ENCODE assay signal across 31 cellular contexts in genomic region chr12:45775964-45776363, GRCh38. TPM values are rescaled to one million over a fixed set of nuclear protein-coding genes. Genes with fewer than 3 reads are reported as not detected.
DNase-seq lines count a peak whose midpoint lies in the region; ATAC-seq and TF ChIP-seq lines count a peak whose summit lies in the region.
"Had no signal": no experiment of that assay in that cellular context is flagged by ENCODE, and none has a peak within 500 bp of the region (broad histone marks: within the 10 kb centered on the region; RNA-seq: fewer than 3 reads in every experiment).

No MANE protein-coding gene starts in this region.

- no peaks in the 10 kb centered on the region for H3K27me3 Mint-ChIP-seq in activated CD4-positive, alpha-beta T cell treated with anti-CD3 and anti-CD28 coated beads, Interleukin-2, amount 10 ng/mL, durations not matched to agents 7 days and 5 days
- H3K27me3 Mint-ChIP-seq: activated T-cell treated with anti-CD3 and anti-CD28 coated beads, Interleukin-2, amount 50 U/mL, for 24 hours; B cell; CD8-positive, alpha-beta memory T cell; naive thymus-derived CD8-positive, alpha-beta T cell had no signal

- WGBS in mesendoderm (ENCODE audit: extremely low coverage, insufficient coverage, low lambda C conversion rate), result no CpG with 5 or more reads among the region's 2 CpGs

- H2BK15ac ChIP-seq in mesendoderm (replicated peaks; ENCODE audit: low read depth), result no peak overlapping the region

- H2BK120ac ChIP-seq in mesendoderm (ENCODE audit: low read depth, low read length), result no peak overlapping the region

- peaks cover 1% of the 10 kb centered on the region for H3K79me1 ChIP-seq in mesendoderm (ENCODE audit: low read length)

- TF ChIP-seq CTCF in left ventricle myocardium inferior (IDR thresholded peaks at IDR 0.05; ENCODE audit: borderline replicate concordance) (no peak), right atrium auricular region (IDR thresholded peaks at IDR 0.05) (no peak), OCI-LY3 (IDR thresholded peaks at IDR 0.05; ENCODE audit: low read depth, low read length) (no peak), upper lobe of right lung (IDR thresholded peaks at IDR 0.05) (no peak)

- H3K4me1 ChIP-seq in left ventricle myocardium inferior (peaks cover 50% of the 10 kb centered on the region), right atrium auricular region (peaks cover 0 to 21% of the 10 kb centered on the region in 2 donors), OCI-LY3 (ENCODE audit: low read length) (peaks cover 11% of the 10 kb centered on the region), mesendoderm (ENCODE audit: control insufficient read depth, low read depth, low read length) (no peaks in the 10 kb centered on the region), upper lobe of right lung (peaks cover 5% of the 10 kb centered on the region)
- H3K4me1 ChIP-seq: HAP-1, testis had no signal

- no peak overlapping the region for H2AFZ ChIP-seq in OCI-LY3 (ENCODE audit: low read depth, low read length)
- H2AFZ ChIP-seq: parathyroid adenoma, PC-9 had no signal

- H3K4ac ChIP-seq in mesendoderm (ENCODE audit: low read depth, low read length), result no peak overlapping the region

- ATAC-seq in upper lobe of right lung, result peak; percentile 37
- ATAC-seq: A549; gastroesophageal sphincter; left colon; naive thymus-derived CD8-positive, alpha-beta T cell; Right ventricle myocardium inferior; stimulated activated naive CD8-positive, alpha-beta T cell treated with anti-CD3 and anti-CD28 coated beads, Interleukin-15, Interleukin-2, amounts not matched to agents 100 U/mL and 50 U/mL, for 24 hours had no signal

- CTCF ChIA-PET in activated CD4-positive, alpha-beta T cell treated with anti-CD3 and anti-CD28 coated beads, Interleukin-2, amount 10 ng/mL, durations not matched to agents 7 days and 5 days (lab: Charles Lee), result no interaction called here

- no peak overlapping the region for H4K8ac ChIP-seq in mesendoderm (ENCODE audit: low read depth, low read length)

- H3K9ac ChIP-seq in OCI-LY3 (ENCODE audit: low read length) (no peak overlapping the region), mesendoderm (ENCODE audit: low read length) (no peak overlapping the region)
- H3K9ac ChIP-seq: parathyroid adenoma had no signal

- no peak overlapping the region for H2AK5ac ChIP-seq in mesendoderm (ENCODE audit: low read length)

- H3K27ac ChIP-seq in left ventricle myocardium inferior (replicated peaks) (peak overlapping the region; percentile 42), right atrium auricular region (no peak overlapping the region), OCI-LY3 (ENCODE audit: low read length) (no peak overlapping the region), mesendoderm (ENCODE audit: low read depth, low read length) (no peak overlapping the region), upper lobe of right lung (no peak overlapping the region)
- H3K27ac ChIP-seq: A549, parathyroid adenoma, PC-9, testis, VCaP had no signal

- H3K4me1 Mint-ChIP-seq in activated CD4-positive, alpha-beta T cell treated with anti-CD3 and anti-CD28 coated beads, Interleukin-2, amount 10 ng/mL, durations not matched to agents 7 days and 5 days, result peaks cover 5% of the 10 kb centered on the region

- no peak overlapping the region for H2BK5ac ChIP-seq in mesendoderm (ENCODE audit: low read length)

- H3K56ac ChIP-seq in mesendoderm (ENCODE audit: low read length), result no peak overlapping the region

- H3K9me3 Mint-ChIP-seq in activated CD4-positive, alpha-beta T cell treated with anti-CD3 and anti-CD28 coated beads, Interleukin-2, amount 10 ng/mL, durations not matched to agents 7 days and 5 days, result no peaks in the 10 kb centered on the region
- H3K9me3 Mint-ChIP-seq: activated T-cell treated with anti-CD3 and anti-CD28 coated beads, Interleukin-2, amount 50 U/mL, for 24 hours; CD8-positive, alpha-beta memory T cell; naive thymus-derived CD8-positive, alpha-beta T cell had no signal

- H3K36me3 Mint-ChIP-seq in activated CD4-positive, alpha-beta T cell treated with anti-CD3 and anti-CD28 coated beads, Interleukin-2, amount 10 ng/mL, durations not matched to agents 7 days and 5 days (ENCODE audit: low read depth), result no peaks in the 10 kb centered on the region

- H3K4me2 ChIP-seq in OCI-LY3 (ENCODE audit: low read length) (peak overlapping the region; percentile 14; the same call in 1 of the 2 replicates), mesendoderm (ENCODE audit: low read length) (no peak overlapping the region)
- H3K4me2 ChIP-seq: A549, PC-9 had no signal

- H3K23ac ChIP-seq in mesendoderm (ENCODE audit: low read length), result no peak overlapping the region

- intact Hi-C loops in left ventricle myocardium inferior (cut with micrococcal nuclease) (no loop called here), upper lobe of right lung (cut with DNase I) (no loop called here)

- H3K9me3 ChIP-seq in left ventricle myocardium inferior (replicated peaks) (no peaks in the 10 kb centered on the region), right atrium auricular region (no peaks in the 10 kb centered on the region), OCI-LY3 (ENCODE audit: insufficient read depth, low read length) (no peaks in the 10 kb centered on the region), upper lobe of right lung (no peaks in the 10 kb centered on the region)
- H3K9me3 ChIP-seq: A549, gastroesophageal sphincter, HAP-1, testis had no signal

- no peak overlapping the region for H3K4me3 Mint-ChIP-seq in activated CD4-positive, alpha-beta T cell treated with anti-CD3 and anti-CD28 coated beads, Interleukin-2, amount 10 ng/mL, durations not matched to agents 7 days and 5 days
- H3K4me3 Mint-ChIP-seq: activated T-cell treated with anti-CD3 and anti-CD28 coated beads, Interleukin-2, amount 50 U/mL, for 24 hours; B cell; CD8-positive, alpha-beta memory T cell had no signal

- H3K27me3 ChIP-seq in left ventricle myocardium inferior (ENCODE audit: low read depth), result no peaks in the 10 kb centered on the region
- H3K27me3 ChIP-seq in right atrium auricular region, result no peaks in the 10 kb centered on the region
- H3K27me3 ChIP-seq in OCI-LY3 (ENCODE audit: low read depth, low read length), result no peaks in the 10 kb centered on the region
- no peaks in the 10 kb centered on the region for H3K27me3 ChIP-seq in mesendoderm (ENCODE audit: insufficient read depth, low read length, poor library complexity)
- H3K27me3 ChIP-seq in upper lobe of right lung, result no peaks in the 10 kb centered on the region
- H3K27me3 ChIP-seq: dorsolateral prefrontal cortex, gastroesophageal sphincter, testis had no signal

- POLR2A ChIA-PET in activated CD4-positive, alpha-beta T cell treated with anti-CD3 and anti-CD28 coated beads, Interleukin-2, amount 10 ng/mL, durations not matched to agents 7 days and 5 days (lab: Charles Lee), result interaction anchor here (0.7 kb wide), 1 partner anchor 47 kb away, joined by 4 read pairs; no protein-coding TSS in a partner anchor

- H3K36me3 ChIP-seq in left ventricle myocardium inferior, result no peaks in the 10 kb centered on the region
- no peaks in the 10 kb centered on the region for H3K36me3 ChIP-seq in right atrium auricular region
- no peaks in the 10 kb centered on the region for H3K36me3 ChIP-seq in OCI-LY3 (replicated peaks; ENCODE audit: low read depth, low read length)
- H3K36me3 ChIP-seq in mesendoderm (ENCODE audit: control insufficient read depth, insufficient read depth, low read length), result no peaks in the 10 kb centered on the region
- no peaks in the 10 kb centered on the region for H3K36me3 ChIP-seq in upper lobe of right lung
- H3K36me3 ChIP-seq: gastroesophageal sphincter, HAP-1 had no signal

- H4K20me1 ChIP-seq in OCI-LY3 (ENCODE audit: insufficient read depth, low read length), result peaks cover 23% of the 10 kb centered on the region

- DNase-seq in left ventricle myocardium inferior (no peak), right atrium auricular region (ENCODE audit: low spot score) (no peak), mesendoderm (peak; percentile 11), upper lobe of right lung (no peak), mucosa of gallbladder (ENCODE audit: low spot score) (no peak), NCI-H2081 (lab: John Stamatoyannopoulos, UW) (no peak)
- no peak for DNase-seq in activated CD4-positive, alpha-beta T cell treated with anti-CD3 and anti-CD28 coated beads, Interleukin-2, amount 10 ng/mL, durations not matched to agents 7 days and 5 days
- DNase-seq: activated CD4-positive, alpha-beta T cell treated with anti-CD3 and anti-CD28 coated beads for 48 hours; activated gamma-delta T cell; activated T-cell treated with anti-CD3 and anti-CD28 coated beads, Interleukin-2, amount 50 U/mL, for 24 hours; CD8-positive, alpha-beta memory T cell; DMS153; dorsolateral prefrontal cortex; hippocampal formation; Kasumi-1; left colon; midbrain; naive thymus-derived CD8-positive, alpha-beta T cell; NCI-H1436 treated with DMSO at 0.1 percent for 48 hours; NCI-H510A; PC-9; stimulated activated naive CD8-positive, alpha-beta T cell treated with anti-CD3 and anti-CD28 coated beads, Interleukin-15, Interleukin-2, amounts not matched to agents 100 U/mL and 50 U/mL, for 24 hours; testis had no signal

- H3K18ac ChIP-seq in mesendoderm (ENCODE audit: low read length), result no peak overlapping the region

- no peak overlapping the region for H4K5ac ChIP-seq in mesendoderm (ENCODE audit: low read length)

- H3K27ac Mint-ChIP-seq in activated CD4-positive, alpha-beta T cell treated with anti-CD3 and anti-CD28 coated beads, Interleukin-2, amount 10 ng/mL, durations not matched to agents 7 days and 5 days, result no peak overlapping the region
- H3K27ac Mint-ChIP-seq: activated T-cell treated with anti-CD3 and anti-CD28 coated beads, Interleukin-2, amount 50 U/mL, for 24 hours; B cell had no signal

- H3K4me3 ChIP-seq in left ventricle myocardium inferior, result no peak overlapping the region
- no peak overlapping the region for H3K4me3 ChIP-seq in right atrium auricular region
- no peak overlapping the region for H3K4me3 ChIP-seq in OCI-LY3 (ENCODE audit: low read length)
- no peak overlapping the region for H3K4me3 ChIP-seq in mesendoderm (ENCODE audit: low read length)
- no peak overlapping the region for H3K4me3 ChIP-seq in upper lobe of right lung
- H3K4me3 ChIP-seq: A549, dorsolateral prefrontal cortex, gastroesophageal sphincter, HAP-1, PC-9, testis had no signal

- peaks cover 28% of the 10 kb centered on the region for H3K79me2 ChIP-seq in OCI-LY3 (ENCODE audit: low read length)
- peaks cover 9% of the 10 kb centered on the region for H3K79me2 ChIP-seq in mesendoderm (ENCODE audit: control insufficient read depth, insufficient read depth, low read length)

RNA-seq across cellular contexts. Expression of gene ARID2, which starts 46.5 kb away (rescaled TPM):
- total RNA-seq in left ventricle myocardium inferior (15.7 TPM), right atrium auricular region (10 to 100 TPM; 13.7 to 19.5 TPM), upper lobe of right lung (30.2 TPM), mucosa of gallbladder (34.1 TPM)
- 15.0 TPM for polyA plus RNA-seq in mesendoderm (2013, experiment 1 of 2)
- 14.5 TPM for polyA plus RNA-seq in mesendoderm (2013, experiment 2 of 2)
- 10 to 100 TPM; 46.9 to 48.8 TPM for total RNA-seq in activated CD4-positive, alpha-beta T cell treated with anti-CD3 and anti-CD28 coated beads, Interleukin-2, amount 10 ng/mL, durations not matched to agents 7 days and 5 days
